ENCODE assay signal across 8 cellular contexts in the genomic region with DNA sequence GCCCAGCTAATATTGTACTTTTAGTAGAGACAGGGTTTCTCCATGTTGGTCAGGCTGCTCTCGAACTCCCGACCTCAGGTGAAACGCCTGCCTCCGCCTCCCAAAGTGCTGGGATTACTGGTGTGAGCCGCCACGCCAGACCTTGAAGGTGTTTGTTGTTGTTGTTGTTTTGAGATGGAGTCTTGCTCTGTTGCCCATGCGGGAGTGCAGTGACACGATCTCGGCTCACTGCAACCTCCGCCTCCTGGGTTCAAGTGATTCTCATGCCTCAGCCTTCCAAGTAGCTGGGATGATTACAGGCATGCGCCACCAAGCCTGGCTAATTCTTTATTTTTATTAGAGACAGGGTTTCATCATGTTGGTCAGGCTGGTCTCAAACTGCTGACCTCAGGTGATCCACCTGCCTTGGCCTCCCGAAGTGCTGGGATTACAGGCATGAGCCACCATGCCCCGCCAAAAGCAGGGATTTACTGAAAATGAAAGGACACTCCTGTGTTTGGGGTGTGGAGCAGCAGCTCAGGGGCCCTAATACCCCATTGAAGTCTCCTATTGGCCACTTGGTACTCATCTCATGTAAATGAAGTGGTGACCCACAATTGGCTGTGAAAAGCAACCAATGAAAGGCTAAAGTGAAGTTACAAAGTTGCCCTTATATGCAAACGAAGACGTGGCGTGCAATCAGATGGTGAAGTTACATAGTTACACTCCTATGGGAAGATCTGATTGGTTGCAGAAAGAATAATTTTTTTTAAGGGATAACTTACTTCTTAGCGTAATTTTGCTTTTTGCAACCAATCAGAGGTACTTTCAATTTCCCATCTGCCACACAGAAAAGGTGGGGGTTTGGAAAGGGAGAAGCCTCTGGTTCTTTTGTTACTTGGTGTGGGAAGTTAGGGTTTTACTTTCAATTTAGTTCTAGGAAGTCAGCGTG. TPM values are rescaled to one million over a fixed set of nuclear protein-coding genes. Genes with fewer than 3 reads are reported as not detected.
DNase-seq lines count a peak whose midpoint lies in the region; ATAC-seq and TF ChIP-seq lines count a peak whose summit lies in the region.
"Not testable (repeated sequence)": the region's sequence is repeated elsewhere in the genome, so short reads cannot be mapped to it uniquely, and the experiment has no call there.

No MANE protein-coding gene starts in this region.

- peak in 1 of 3 donors; percentile 9 for DNase-seq in CD4-positive, CD25-positive, alpha-beta regulatory T cell
- DNase-seq in HT-29 (ENCODE audit: low spot score) = peak; percentile 80
- not testable (repeated sequence) for DNase-seq in activated CD4-positive, alpha-beta memory T cell treated with anti-CD3 and anti-CD28 coated beads for 36 hours; breast epithelium (ENCODE audit: low spot score in 2 of 2); naive thymus-derived CD4-positive, alpha-beta T cell; stomach
- DNase-seq in right cardiac atrium = peak in 1 of 3 donors; percentile 29

- H3K9ac ChIP-seq in OCI-LY1 (ENCODE audit: low read length) = not testable (repeated sequence)

- WGBS in right cardiac atrium = 97% methylated on average over 18 of the region's 18 CpGs
- WGBS in stomach, 5 donors = 91 to 97% (median 95%) methylated on average over 18 of the region's 18 CpGs

- H3K79me2 ChIP-seq in OCI-LY1 (ENCODE audit: insufficient read depth, low read length) = peaks cover 18% of the 10 kb centered on the region

- not testable (repeated sequence) for TF ChIP-seq CTCF in OCI-LY1 (IDR thresholded peaks at IDR 0.05; ENCODE audit: low read length); breast epithelium (IDR thresholded peaks at IDR 0.05); stomach (IDR thresholded peaks at IDR 0.05)

- not testable (repeated sequence) for ATAC-seq in CD4-positive, CD25-positive, alpha-beta regulatory T cell (ENCODE audit: low read depth in 2 of 2); right cardiac atrium; naive thymus-derived CD4-positive, alpha-beta T cell

- H3K36me3 ChIP-seq in CD4-positive, CD25-positive, alpha-beta regulatory T cell (ENCODE audit: control insufficient read depth, insufficient read depth, low read length) = peaks cover 10% of the 10 kb centered on the region
- peaks cover 28% of the 10 kb centered on the region for H3K36me3 ChIP-seq in OCI-LY1 (ENCODE audit: insufficient read depth, low read length)
- H3K36me3 ChIP-seq in breast epithelium; naive thymus-derived CD4-positive, alpha-beta T cell (ENCODE audit: control insufficient read depth in 2 of 3, insufficient read depth in 3 of 3, low read length in 3 of 3): not testable (repeated sequence)
- H3K36me3 ChIP-seq in stomach = peaks cover 0 to 18% (median 13%) of the 10 kb centered on the region in 4 donors

- peak overlapping the region; percentile 31 to 99 (median 69) for H3K27ac Mint-ChIP-seq in CD4-positive, CD25-positive, alpha-beta regulatory T cell
- H3K27ac Mint-ChIP-seq in activated CD4-positive, alpha-beta memory T cell treated with anti-CD3 and anti-CD28 coated beads for 36 hours = not testable (repeated sequence)
- peak overlapping the region in 2 of 9 donors; percentile 33 to 97 for H3K27ac Mint-ChIP-seq in naive thymus-derived CD4-positive, alpha-beta T cell

- H3K9me3 ChIP-seq in CD4-positive, CD25-positive, alpha-beta regulatory T cell (ENCODE audit: control insufficient read depth in 2 of 2, low read length in 2 of 2); OCI-LY1 (ENCODE audit: low read length); right cardiac atrium (ENCODE audit: control insufficient read depth, low read length); naive thymus-derived CD4-positive, alpha-beta T cell (ENCODE audit: control insufficient read depth in 2 of 3, low read length in 3 of 3): not testable (repeated sequence)
- peaks cover 0 to 15% of the 10 kb centered on the region in 2 donors for H3K9me3 ChIP-seq in breast epithelium
- H3K9me3 ChIP-seq in stomach = peaks cover 0 to 12% (median 0%) of the 10 kb centered on the region in 4 donors

- intact Hi-C loops in activated CD4-positive, alpha-beta memory T cell treated with anti-CD3 and anti-CD28 coated beads for 36 hours (cut with micrococcal nuclease) = loop anchor here (10.0 kb wide), 1 partner anchor 174 kb away; the partner anchor contains the start of gene ALDH5A1
- intact Hi-C loops in breast epithelium (cut with DNase I; ENCODE audit: low total_unique reads); stomach (cut with DNase I; ENCODE audit: low total_unique reads): not testable (repeated sequence)
- intact Hi-C loops in right cardiac atrium (cut with DNase I) = loop anchor here in 1 of 4 donors (10.0 kb wide), 1 partner anchor 84 kb away; no protein-coding TSS in a partner anchor
- intact Hi-C loops in naive thymus-derived CD4-positive, alpha-beta T cell (cut with micrococcal nuclease) = loop anchor here in 1 of 2 donors (5.0 kb wide), 1 partner anchor 1294 kb away; the partner anchor contains the start of gene TRIM38

- H2AFZ ChIP-seq in OCI-LY1 (ENCODE audit: low read length) = not testable (repeated sequence)

- not testable (repeated sequence) for H4K20me1 ChIP-seq in OCI-LY1 (ENCODE audit: insufficient read depth, low read length)

- POLR2A ChIA-PET in activated CD4-positive, alpha-beta memory T cell treated with anti-CD3 and anti-CD28 coated beads for 36 hours (lab: Charles Lee) = not testable (repeated sequence)
- POLR2A ChIA-PET in naive thymus-derived CD4-positive, alpha-beta T cell (lab: Charles Lee) = interaction anchor here (3.7 kb wide), 1 partner anchor 54 kb away, joined by 39 read pairs; no protein-coding TSS in a partner anchor

- TF ChIP-seq POLR2A in breast epithelium (IDR thresholded peaks at IDR 0.05); stomach (IDR thresholded peaks at IDR 0.05): not testable (repeated sequence)

- H3K4me1 Mint-ChIP-seq in CD4-positive, CD25-positive, alpha-beta regulatory T cell = peaks cover 34 to 56% (median 40%) of the 10 kb centered on the region in 4 donors
- H3K4me1 Mint-ChIP-seq in activated CD4-positive, alpha-beta memory T cell treated with anti-CD3 and anti-CD28 coated beads for 36 hours (ENCODE audit: low read depth) = peaks cover 45% of the 10 kb centered on the region
- H3K4me1 Mint-ChIP-seq in naive thymus-derived CD4-positive, alpha-beta T cell = peaks cover 21 to 57% (median 54%) of the 10 kb centered on the region in 7 donors

- H3K9me2 ChIP-seq in OCI-LY1 (ENCODE audit: low read depth, low read length) = not testable (repeated sequence)

- CTCF ChIA-PET in activated CD4-positive, alpha-beta memory T cell treated with anti-CD3 and anti-CD28 coated beads for 36 hours (lab: Charles Lee); naive thymus-derived CD4-positive, alpha-beta T cell (lab: Charles Lee): not testable (repeated sequence)

- H3K4me3 ChIP-seq in CD4-positive, CD25-positive, alpha-beta regulatory T cell (ENCODE audit: low read depth, low read length) = peak overlapping the region; percentile 10
- peak overlapping the region; percentile 93 for H3K4me3 ChIP-seq in OCI-LY1 (ENCODE audit: low read depth, low read length, poor library complexity, severe bottlenecking)
- peak overlapping the region in 2 of 3 donors; percentile 87 to 92 for H3K4me3 ChIP-seq in breast epithelium
- peak overlapping the region; percentile 79 for H3K4me3 ChIP-seq in right cardiac atrium (ENCODE audit: low read length)
- H3K4me3 ChIP-seq in naive thymus-derived CD4-positive, alpha-beta T cell (ENCODE audit: low read length) = peak overlapping the region; percentile 91
- peak overlapping the region in 3 of 4 donors; percentile 70 to 82 (median 80) for H3K4me3 ChIP-seq in stomach

- not testable (repeated sequence) for H3K9me3 Mint-ChIP-seq in CD4-positive, CD25-positive, alpha-beta regulatory T cell
- peaks cover 23% of the 10 kb centered on the region for H3K9me3 Mint-ChIP-seq in activated CD4-positive, alpha-beta memory T cell treated with anti-CD3 and anti-CD28 coated beads for 36 hours
- peaks cover 0 to 28% (median 7%) of the 10 kb centered on the region in 11 donors for H3K9me3 Mint-ChIP-seq in naive thymus-derived CD4-positive, alpha-beta T cell

- not testable (repeated sequence) for H3K27ac ChIP-seq in CD4-positive, CD25-positive, alpha-beta regulatory T cell (ENCODE audit: insufficient read depth, low read length, poor library complexity, severe bottlenecking); OCI-LY1 (ENCODE audit: low read depth, low read length, poor library complexity, severe bottlenecking); right cardiac atrium (ENCODE audit: low read length); naive thymus-derived CD4-positive, alpha-beta T cell (ENCODE audit: low read depth, low read length)
- H3K27ac ChIP-seq in breast epithelium (peak overlapping the region in 1 of 2 donors; percentile 93), stomach (peak overlapping the region in 3 of 5 donors; percentile 92 to 93 (median 93))

- H3F3A ChIP-seq in OCI-LY1 (ENCODE audit: insufficient read depth, low read length) = not testable (repeated sequence)

- H3K4me3 Mint-ChIP-seq in CD4-positive, CD25-positive, alpha-beta regulatory T cell = peak overlapping the region; percentile 94 to 100 (median 99)
- H3K4me3 Mint-ChIP-seq in activated CD4-positive, alpha-beta memory T cell treated with anti-CD3 and anti-CD28 coated beads for 36 hours = peak overlapping the region; percentile 95
- peak overlapping the region; percentile 93 to 100 (median 98) for H3K4me3 Mint-ChIP-seq in naive thymus-derived CD4-positive, alpha-beta T cell

- peak overlapping the region; percentile 81 for H3K4me2 ChIP-seq in OCI-LY1 (ENCODE audit: low read length)

- TF ChIP-seq EP300 in stomach (IDR thresholded peaks at IDR 0.05) = not testable (repeated sequence)

- H3K27me3 ChIP-seq in CD4-positive, CD25-positive, alpha-beta regulatory T cell (ENCODE audit: control insufficient read depth, insufficient read depth, low read length); OCI-LY1 (ENCODE audit: insufficient read depth, low read length); breast epithelium; right cardiac atrium (ENCODE audit: control insufficient read depth, insufficient read depth); naive thymus-derived CD4-positive, alpha-beta T cell (ENCODE audit: control insufficient read depth in 2 of 2, insufficient read depth in 2 of 2, low read length in 2 of 2); stomach: not testable (repeated sequence)

- peaks cover 39% of the 10 kb centered on the region for H3K4me1 ChIP-seq in CD4-positive, CD25-positive, alpha-beta regulatory T cell (ENCODE audit: control insufficient read depth, insufficient read depth, low read length, poor library complexity, severe bottlenecking)
- H3K4me1 ChIP-seq in OCI-LY1 (ENCODE audit: insufficient read depth, low read length, severe bottlenecking) (peaks cover 29% of the 10 kb centered on the region), stomach (peaks cover 9 to 47% (median 35%) of the 10 kb centered on the region in 4 donors)
- not testable (repeated sequence) for H3K4me1 ChIP-seq in breast epithelium; right cardiac atrium (ENCODE audit: control insufficient read depth, insufficient read depth, low read length)
- peaks cover 19 to 27% of the 10 kb centered on the region in 2 donors for H3K4me1 ChIP-seq in naive thymus-derived CD4-positive, alpha-beta T cell (ENCODE audit: control insufficient read depth in 2 of 2, insufficient read depth in 2 of 2, low read length in 2 of 2)

- peaks cover 16% of the 10 kb centered on the region for H3K36me3 Mint-ChIP-seq in CD4-positive, CD25-positive, alpha-beta regulatory T cell
- peaks cover 54% of the 10 kb centered on the region for H3K36me3 Mint-ChIP-seq in activated CD4-positive, alpha-beta memory T cell treated with anti-CD3 and anti-CD28 coated beads for 36 hours
- peaks cover 0 to 41% (median 21%) of the 10 kb centered on the region in 5 donors for H3K36me3 Mint-ChIP-seq in naive thymus-derived CD4-positive, alpha-beta T cell

- H3K27me3 Mint-ChIP-seq in CD4-positive, CD25-positive, alpha-beta regulatory T cell; activated CD4-positive, alpha-beta memory T cell treated with anti-CD3 and anti-CD28 coated beads for 36 hours; naive thymus-derived CD4-positive, alpha-beta T cell: not testable (repeated sequence)

RNA-seq across cellular contexts. Expression of gene ACOT13, which starts 1.5 kb away (rescaled TPM):
- 2.9 TPM for total RNA-seq in CD4-positive, CD25-positive, alpha-beta regulatory T cell
- polyA plus RNA-seq in CD4-positive, CD25-positive, alpha-beta regulatory T cell = 10 to 100 TPM; 14.3 to 26.7 (median 17.2) TPM
- total RNA-seq in HT-29 (2014; rRNA removed; shearing (Covaris generic)) = 8.7 and 9.9 TPM in 2 replicates
- total RNA-seq in activated CD4-positive, alpha-beta memory T cell treated with anti-CD3 and anti-CD28 coated beads for 36 hours = 10 to 100 TPM; 33.7 to 35.9 TPM
- total RNA-seq in breast epithelium (10 to 100 TPM in 1 of 3 donors, 1 to 10 TPM in 2; 6.3 to 12.0 (median 8.2) TPM), right cardiac atrium (10 to 100 TPM; 63.7 to 92.1 (median 77.6) TPM), stomach (10 to 100 TPM in 1 of 5 donors, 1 to 10 TPM in 4; 2.9 to 10.4 (median 6.1) TPM)
- polyA plus RNA-seq in right cardiac atrium (87.4 TPM), stomach (10 to 100 TPM; 19.9 to 22.1 (median 21.4) TPM)
- 10 to 100 TPM in 3 of 5 experiments, 1 to 10 TPM in 2; 4.0 to 20.0 (median 12.5) TPM for total RNA-seq in naive thymus-derived CD4-positive, alpha-beta T cell
- polyA plus RNA-seq in naive thymus-derived CD4-positive, alpha-beta T cell = 10 to 100 TPM; 12.9 to 13.5 TPM

RNA-seq across cellular contexts. Expression of gene TDP2, which starts 1.6 kb away (rescaled TPM):
- total RNA-seq in CD4-positive, CD25-positive, alpha-beta regulatory T cell = 43.2 TPM
- 10 to 100 TPM; 55.2 to 68.6 (median 57.1) TPM for polyA plus RNA-seq in CD4-positive, CD25-positive, alpha-beta regulatory T cell
- 13.3 and 14.4 TPM in 2 replicates for total RNA-seq in HT-29 (2014; rRNA removed; shearing (Covaris generic))
- 10 to 100 TPM; 47.5 to 48.6 TPM for total RNA-seq in activated CD4-positive, alpha-beta memory T cell treated with anti-CD3 and anti-CD28 coated beads for 36 hours
- 10 to 100 TPM; 31.5 to 40.6 (median 37.2) TPM for total RNA-seq in breast epithelium
- total RNA-seq in right cardiac atrium = 10 to 100 TPM; 42.4 to 45.4 (median 44.2) TPM
- 30.2 TPM for polyA plus RNA-seq in right cardiac atrium
- 10 to 100 TPM; 38.6 to 69.7 (median 48.2) TPM for total RNA-seq in naive thymus-derived CD4-positive, alpha-beta T cell
- 10 to 100 TPM; 36.8 to 50.3 TPM for polyA plus RNA-seq in naive thymus-derived CD4-positive, alpha-beta T cell
- total RNA-seq in stomach = 100 to 1,000 TPM in 1 of 5 donors, 10 to 100 TPM in 4; 18.7 to 112 (median 21.0) TPM
- 10 to 100 TPM; 23.5 to 43.5 (median 31.4) TPM for polyA plus RNA-seq in stomach

RNA-seq across cellular contexts. Expression of gene KIAA0319, which starts 22.3 kb away (rescaled TPM):
- not detected for total RNA-seq in CD4-positive, CD25-positive, alpha-beta regulatory T cell
- under 1 TPM in 1 of 4 donors, not detected in 3; 0.02 TPM for polyA plus RNA-seq in CD4-positive, CD25-positive, alpha-beta regulatory T cell
- total RNA-seq in HT-29 (2014; rRNA removed; shearing (Covaris generic)) = 0.08 and 0.31 TPM in 2 replicates
- total RNA-seq in activated CD4-positive, alpha-beta memory T cell treated with anti-CD3 and anti-CD28 coated beads for 36 hours = under 1 TPM; 0.14 to 0.19 TPM
- total RNA-seq in breast epithelium (under 1 TPM in 2 of 3 donors, not detected in 1; under 0.01 to 0.15 TPM), right cardiac atrium (under 1 TPM; 0.06 to 0.20 (median 0.10) TPM), stomach (under 1 TPM in 2 of 5 donors, not detected in 3; 0.37 to 0.58 TPM)
- polyA plus RNA-seq in right cardiac atrium (not detected), stomach (under 1 TPM in 2 of 3 donors, not detected in 1; 0.05 to 0.06 TPM)
- total RNA-seq in naive thymus-derived CD4-positive, alpha-beta T cell = under 1 TPM in 1 of 5 experiments, not detected in 4; 0.05 TPM
- under 1 TPM in 1 of 2 donors, not detected in 1; 0.03 TPM for polyA plus RNA-seq in naive thymus-derived CD4-positive, alpha-beta T cell

RNA-seq across cellular contexts. Expression of gene C6orf62, which starts 50.6 kb away (rescaled TPM):
- total RNA-seq in CD4-positive, CD25-positive, alpha-beta regulatory T cell = 124 TPM
- polyA plus RNA-seq in CD4-positive, CD25-positive, alpha-beta regulatory T cell = 100 to 1,000 TPM in 1 of 4 donors, 10 to 100 TPM in 3; 91.7 to 106 (median 98.6) TPM
- total RNA-seq in HT-29 (2014; rRNA removed; shearing (Covaris generic)) = 50.6 and 52.4 TPM in 2 replicates
- total RNA-seq in activated CD4-positive, alpha-beta memory T cell treated with anti-CD3 and anti-CD28 coated beads for 36 hours = 100 to 1,000 TPM; 130 to 134 TPM
- total RNA-seq in breast epithelium = 10 to 100 TPM; 57.0 to 86.1 (median 66.1) TPM
- total RNA-seq in right cardiac atrium = 10 to 100 TPM; 52.2 to 66.5 (median 56.4) TPM
- polyA plus RNA-seq in right cardiac atrium = 31.9 TPM
- total RNA-seq in naive thymus-derived CD4-positive, alpha-beta T cell = 100 to 1,000 TPM; 115 to 162 (median 135) TPM
- polyA plus RNA-seq in naive thymus-derived CD4-positive, alpha-beta T cell = 100 to 1,000 TPM; 102 to 130 TPM
- 10 to 100 TPM; 29.5 to 87.1 (median 66.5) TPM for total RNA-seq in stomach
- 10 to 100 TPM; 34.5 to 40.8 (median 37.4) TPM for polyA plus RNA-seq in stomach

Comparison
In these comparisons a context has a peak if more than half of its experiments do, and no peak if none do; other contexts are left out.
1. H3K4me3 ChIP-seq: peak in every context shown above with its lines; median percentile 93 in OCI-LY1; 91 in naive thymus-derived CD4-positive, alpha-beta T cell; 90 in breast epithelium; 80 in stomach; 79 in right cardiac atrium; 10 in CD4-positive, CD25-positive, alpha-beta regulatory T cell.